In the genomic region with DNA sequence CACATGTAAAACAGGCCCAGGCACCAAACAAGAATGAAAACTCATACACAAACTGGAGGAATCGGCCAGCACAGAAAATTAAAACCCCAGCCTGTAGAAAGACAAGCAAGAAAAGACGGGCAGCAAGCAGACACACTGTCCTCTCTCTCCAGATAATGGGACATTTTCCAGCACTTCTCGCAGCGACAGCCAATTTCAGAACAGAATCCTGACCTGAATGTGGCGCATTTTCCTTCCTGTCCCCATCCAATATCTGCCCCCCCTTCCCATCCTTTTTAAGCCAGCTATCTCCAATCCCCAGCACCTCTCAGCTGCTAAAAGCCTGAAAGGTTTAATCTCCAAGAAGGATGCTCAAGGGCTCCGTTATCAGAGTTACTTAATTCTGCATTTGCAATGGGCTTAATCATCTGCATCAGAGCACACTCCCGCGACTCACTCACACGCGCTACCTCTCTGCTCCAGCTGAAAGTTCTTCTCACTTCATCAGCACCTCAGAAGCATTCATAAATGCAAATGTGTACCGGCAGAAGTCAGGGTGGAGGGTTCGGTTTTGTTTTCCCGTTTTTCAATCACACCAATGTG, we compare ENCODE assay signal across 25 cellular contexts. TPM values are rescaled to one million over a fixed set of nuclear protein-coding genes. Genes with fewer than 3 reads are reported as not detected.
A peak's percentile ranks its signal among the peaks of the same experiment; 100 is the strongest.
DNase-seq lines count a peak whose midpoint lies in the region; ATAC-seq and TF ChIP-seq lines count a peak whose summit lies in the region.
"Had no signal": no experiment of that assay in that cellular context is flagged by ENCODE, and none has a peak within 500 bp of the region (broad histone marks: within the 10 kb centered on the region; RNA-seq: fewer than 3 reads in every experiment).

No MANE protein-coding gene starts in this region.

- H3K36me3 ChIP-seq in sigmoid colon (no peaks in the 10 kb centered on the region), upper lobe of right lung (no peaks in the 10 kb centered on the region), vagina (no peaks in the 10 kb centered on the region)
- H3K36me3 ChIP-seq: BLaER1, WERI-Rb-1 had no signal

- H3K4me1 Mint-ChIP-seq in brain: peaks cover 99% of the 10 kb centered on the region
- H3K4me1 Mint-ChIP-seq: activated naive CD4-positive, alpha-beta T cell treated with anti-CD3 and anti-CD28 coated beads, Interleukin-2, amount 10 ng/mL, durations not matched to agents 7 days and 5 days had no signal

- H3K27ac Mint-ChIP-seq in brain: peak overlapping the region; percentile 68 to 96 (median 96)
- H3K27ac Mint-ChIP-seq: activated CD8-positive, alpha-beta T cell treated with anti-CD3 and anti-CD28 coated beads for 36 hours; activated naive CD4-positive, alpha-beta T cell treated with anti-CD3 and anti-CD28 coated beads, Interleukin-2, amount 10 ng/mL, durations not matched to agents 7 days and 5 days; type B pancreatic cell had no signal

- TF ChIP-seq POLR2A in sigmoid colon (IDR thresholded peaks at IDR 0.05) (no peak), vagina (IDR thresholded peaks at IDR 0.05) (no peak)

- peak overlapping the region; percentile 22 to 82 (median 68) for H3K4me3 Mint-ChIP-seq in brain
- H3K4me3 Mint-ChIP-seq: activated CD8-positive, alpha-beta T cell treated with anti-CD3 and anti-CD28 coated beads for 36 hours; activated naive CD4-positive, alpha-beta T cell treated with anti-CD3 and anti-CD28 coated beads, Interleukin-2, amount 10 ng/mL, durations not matched to agents 7 days and 5 days; type B pancreatic cell had no signal

- H3K9me3 Mint-ChIP-seq in brain: peaks cover 0 to 7% (median 0%) of the 10 kb centered on the region in 5 experiments
- H3K9me3 Mint-ChIP-seq: activated CD8-positive, alpha-beta T cell treated with anti-CD3 and anti-CD28 coated beads for 36 hours; activated naive CD4-positive, alpha-beta T cell treated with anti-CD3 and anti-CD28 coated beads, Interleukin-2, amount 10 ng/mL, durations not matched to agents 7 days and 5 days; type B pancreatic cell had no signal

- H3K9me3 ChIP-seq in sigmoid colon (no peaks in the 10 kb centered on the region), upper lobe of right lung (no peaks in the 10 kb centered on the region), vagina (no peaks in the 10 kb centered on the region)
- H3K9me3 ChIP-seq: BLaER1, mucosa of descending colon had no signal

- no peak overlapping the region for H3K4me3 ChIP-seq in sigmoid colon
- H3K4me3 ChIP-seq in upper lobe of right lung: no peak overlapping the region
- H3K4me3 ChIP-seq in vagina: no peak overlapping the region
- H3K4me3 ChIP-seq: BLaER1, mucosa of descending colon had no signal

- no peak for TF ChIP-seq EP300 in sigmoid colon (IDR thresholded peaks at IDR 0.05)

- 91 to 97% methylated on average over 13 of the region's 13 CpGs for WGBS in sigmoid colon, 2 donors

- ATAC-seq in HG03571 (IDR thresholded peaks at IDR 0.05; ENCODE audit: unreplicated experiment) (no peak), upper lobe of right lung (no peak)
- ATAC-seq: activated CD8-positive, alpha-beta T cell treated with anti-CD3 and anti-CD28 coated beads for 36 hours; left lobe of liver; sciatic nerve; stimulated activated naive CD8-positive, alpha-beta T cell treated with anti-CD3 and anti-CD28 coated beads, Interleukin-15, Interleukin-2, amounts not matched to agents 100 U/mL and 50 U/mL, for 24 hours had no signal

- peaks cover 23% of the 10 kb centered on the region for H3K36me3 Mint-ChIP-seq in brain
- H3K36me3 Mint-ChIP-seq: activated naive CD4-positive, alpha-beta T cell treated with anti-CD3 and anti-CD28 coated beads, Interleukin-2, amount 10 ng/mL, durations not matched to agents 7 days and 5 days had no signal

- peaks cover 5% of the 10 kb centered on the region for H3K27me3 Mint-ChIP-seq in brain
- H3K27me3 Mint-ChIP-seq: activated CD8-positive, alpha-beta T cell treated with anti-CD3 and anti-CD28 coated beads for 36 hours; type B pancreatic cell had no signal

- DNase-seq in NCI-H82 (lab: John Stamatoyannopoulos, UW): peak; percentile 36
- no peak for DNase-seq in NCI-H82 treated with DMSO at 0.1 percent for 48 hours (lab: John Stamatoyannopoulos, UW; ENCODE audit: unreplicated experiment)
- peak; percentile 68 for DNase-seq in inferior parietal cortex (ENCODE audit: extremely low spot score)
- DNase-seq in sigmoid colon: peak; percentile 2
- no peak for DNase-seq in upper lobe of right lung
- no peak for DNase-seq in vagina (ENCODE audit: extremely low spot score in 2 of 2)
- DNase-seq: 8988T; activated CD8-positive, alpha-beta T cell treated with anti-CD3 and anti-CD28 coated beads for 36 hours; activated naive CD4-positive, alpha-beta T cell treated with anti-CD3 and anti-CD28 coated beads, Interleukin-2, amount 10 ng/mL, durations not matched to agents 7 days and 5 days; activated T-cell treated with anti-CD3 and anti-CD28 coated beads, Interleukin-2, amount 50 U/mL, for 1 hour; dermis blood vessel endothelial cell; EL; erythroblast; NCI-H2029; NCI-H446; stimulated activated naive CD8-positive, alpha-beta T cell treated with anti-CD3 and anti-CD28 coated beads, Interleukin-15, Interleukin-2, amounts not matched to agents 100 U/mL and 50 U/mL, for 24 hours; T-helper 1 cell; WERI-Rb-1 had no signal

- H3K27me3 ChIP-seq in sigmoid colon: no peaks in the 10 kb centered on the region
- no peaks in the 10 kb centered on the region for H3K27me3 ChIP-seq in upper lobe of right lung
- H3K27me3 ChIP-seq in vagina: no peaks in the 10 kb centered on the region
- H3K27me3 ChIP-seq: BLaER1 had no signal

- H3K4me1 ChIP-seq in sigmoid colon (no peaks in the 10 kb centered on the region), upper lobe of right lung (no peaks in the 10 kb centered on the region), vagina (no peaks in the 10 kb centered on the region)
- H3K4me1 ChIP-seq: BLaER1 had no signal

- no peak overlapping the region for H3K27ac ChIP-seq in sigmoid colon
- H3K27ac ChIP-seq in upper lobe of right lung: no peak overlapping the region
- H3K27ac ChIP-seq in vagina: no peak overlapping the region
- H3K27ac ChIP-seq: BLaER1, WERI-Rb-1 had no signal

- intact Hi-C loops in sigmoid colon (cut with DNase I): no loop called here
- intact Hi-C loops in upper lobe of right lung (cut with DNase I): no loop called here
- intact Hi-C loops in vagina (cut with DNase I): no loop called here

- TF ChIP-seq CTCF in brain (conservative IDR thresholded peaks at IDR 0.05): no peak
- no peak for TF ChIP-seq CTCF in sigmoid colon (IDR thresholded peaks at IDR 0.05)
- TF ChIP-seq CTCF in upper lobe of right lung (IDR thresholded peaks at IDR 0.05): no peak
- no peak for TF ChIP-seq CTCF in vagina (IDR thresholded peaks at IDR 0.05)

RNA-seq across cellular contexts. Expression of a gene that starts 50.5 kb away (rescaled TPM):
- 9.8 TPM for polyA plus RNA-seq in brain (ENCODE audit: insufficient read depth, low read depth, low replicate concordance)
- 1 to 10 TPM; 5.8 to 7.7 (median 6.6) TPM for total RNA-seq in sigmoid colon
- polyA plus RNA-seq in sigmoid colon: 1 to 10 TPM in 2 of 3 donors, under 1 TPM in 1; 0.69 to 2.6 (median 1.2) TPM
- total RNA-seq in upper lobe of right lung: 3.2 TPM
- total RNA-seq in vagina: 20.6 TPM

Comparison
In these comparisons a context has a peak if more than half of its experiments do, and no peak if none do; other contexts are left out.
1. DNase-seq: peak in NCI-H82 (single experiment), inferior parietal cortex (single experiment) and sigmoid colon (single experiment); none in NCI-H82 treated with DMSO at 0.1 percent for 48 hours (single experiment), upper lobe of right lung (single experiment) and vagina (0 of 2).